ENCODE assay signal across 1 cellular context in genomic region chr11:64776875-64777274, GRCh38.
TF ChIP-seq lines count a peak whose summit lies in the region.

No MANE protein-coding gene starts in this region.

TF ChIP-seq in GM12878, 131 proteins besides CTCF, POLR2A, EP300 and RAD21:
- TF ChIP-seq NRF1 (conservative IDR thresholded peaks at IDR 0.05; ENCODE audit: low read depth, low read length) (no peak), FOS (IDR thresholded peaks at IDR 0.05; ENCODE audit: borderline replicate concordance, extremely low read depth, insufficient read length) (no peak), CREM (IDR thresholded peaks at IDR 0.05; ENCODE audit: low read depth) (no peak), SRF (IDR thresholded peaks at IDR 0.05; ENCODE audit: low read depth in 2 of 2, low read length in 2 of 2) (no peak), MEF2B (IDR thresholded peaks at IDR 0.05; ENCODE audit: partially characterized antibody, poor library complexity, severe bottlenecking) (peak; percentile 23), SMARCA5 (IDR thresholded peaks at IDR 0.05) (no peak), JUNB (IDR thresholded peaks at IDR 0.05) (no peak), PML (IDR thresholded peaks at IDR 0.05; ENCODE audit: low read length) (no peak), POLR2AphosphoS5 (IDR thresholded peaks at IDR 0.05; ENCODE audit: low read length) (0 out of 2 replicates have a peak, but pooled peaks have one; percentile 53), CEBPZ (IDR thresholded peaks at IDR 0.05; ENCODE audit: low read depth, low read length) (no peak), RCOR1 (conservative IDR thresholded peaks at IDR 0.05; ENCODE audit: low read depth, low read length) (no peak), SPI1 (IDR thresholded peaks at IDR 0.05; ENCODE audit: borderline replicate concordance, insufficient read depth, low read depth, low read length) (no peak), FOXK2 (IDR thresholded peaks at IDR 0.05) (no peak), RBBP5 (conservative IDR thresholded peaks at IDR 0.05) (no peak)
- TF ChIP-seq, protein P1, sequence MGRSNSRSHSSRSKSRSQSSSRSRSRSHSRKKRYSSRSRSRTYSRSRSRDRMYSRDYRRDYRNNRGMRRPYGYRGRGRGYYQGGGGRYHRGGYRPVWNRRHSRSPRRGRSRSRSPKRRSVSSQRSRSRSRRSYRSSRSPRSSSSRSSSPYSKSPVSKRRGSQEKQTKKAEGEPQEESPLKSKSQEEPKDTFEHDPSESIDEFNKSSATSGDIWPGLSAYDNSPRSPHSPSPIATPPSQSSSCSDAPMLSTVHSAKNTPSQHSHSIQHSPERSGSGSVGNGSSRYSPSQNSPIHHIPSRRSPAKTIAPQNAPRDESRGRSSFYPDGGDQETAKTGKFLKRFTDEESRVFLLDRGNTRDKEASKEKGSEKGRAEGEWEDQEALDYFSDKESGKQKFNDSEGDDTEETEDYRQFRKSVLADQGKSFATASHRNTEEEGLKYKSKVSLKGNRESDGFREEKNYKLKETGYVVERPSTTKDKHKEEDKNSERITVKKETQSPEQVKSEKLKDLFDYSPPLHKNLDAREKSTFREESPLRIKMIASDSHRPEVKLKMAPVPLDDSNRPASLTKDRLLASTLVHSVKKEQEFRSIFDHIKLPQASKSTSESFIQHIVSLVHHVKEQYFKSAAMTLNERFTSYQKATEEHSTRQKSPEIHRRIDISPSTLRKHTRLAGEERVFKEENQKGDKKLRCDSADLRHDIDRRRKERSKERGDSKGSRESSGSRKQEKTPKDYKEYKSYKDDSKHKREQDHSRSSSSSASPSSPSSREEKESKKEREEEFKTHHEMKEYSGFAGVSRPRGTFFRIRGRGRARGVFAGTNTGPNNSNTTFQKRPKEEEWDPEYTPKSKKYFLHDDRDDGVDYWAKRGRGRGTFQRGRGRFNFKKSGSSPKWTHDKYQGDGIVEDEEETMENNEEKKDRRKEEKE (IDR thresholded peaks at IDR 0.05), result no peak
